17 cellular contexts compared by ENCODE assay signal in genomic region chr12:69027411-69027811, GRCh38.
DNase-seq lines count a peak whose midpoint lies in the region; ATAC-seq and TF ChIP-seq lines count a peak whose summit lies in the region.
"Had no signal": no experiment of that assay in that cellular context is flagged by ENCODE, and none has a peak within 500 bp of the region (broad histone marks: within the 10 kb centered on the region; RNA-seq: fewer than 3 reads in every experiment).

No MANE protein-coding gene starts in this region.

- no peak overlapping the region for H3K4me3 ChIP-seq in GM23248
- no peak overlapping the region for H3K4me3 ChIP-seq in SK-N-SH (ENCODE audit: low read depth in 2 of 2, low read length in 1 of 2)
- H3K4me3 ChIP-seq: heart left ventricle, psoas muscle, spleen, thoracic aorta had no signal

- H4K20me1 ChIP-seq in GM23248 (ENCODE audit: insufficient read depth) (no peaks in the 10 kb centered on the region), SK-N-SH (ENCODE audit: insufficient read depth) (no peaks in the 10 kb centered on the region)

- POLR2A ChIA-PET in SK-N-SH (lab: Yijun Ruan, JAX): no interaction called here

- WGBS in GM23248 (ENCODE audit: low coverage in 1 of 2, low lambda C conversion rate in 2 of 2, missing lambda C conversion rate in 2 of 2), 2 experiments: 82 to 87% methylated on average over 4 of the region's 4 CpGs
- 26% methylated on average over 4 of the region's 4 CpGs for WGBS in SK-N-SH (ENCODE audit: low lambda C conversion rate)

- H3K4me2 ChIP-seq in GM23248 (ENCODE audit: unreplicated experiment) (no peak overlapping the region), SK-N-SH (no peak overlapping the region)

- H3F3A ChIP-seq in GM23248 (ENCODE audit: insufficient read depth) (peaks cover 27% of the 10 kb centered on the region; the same call in 1 of the 2 replicates), SK-N-SH (replicated peaks; ENCODE audit: insufficient read depth) (no peaks in the 10 kb centered on the region)

- CTCF ChIA-PET in SK-N-SH (lab: Yijun Ruan, JAX): no interaction called here

- no peak for TF ChIP-seq CTCF in SK-N-SH (IDR thresholded peaks at IDR 0.05)

- H2AFZ ChIP-seq in GM23248: no peak overlapping the region
- H2AFZ ChIP-seq in SK-N-SH (ENCODE audit: low read depth): peak overlapping the region; percentile 19; the same call in 1 of the 2 replicates

- H3K9me3 ChIP-seq in GM23248 (ENCODE audit: low read depth) (no peaks in the 10 kb centered on the region), SK-N-SH (no peaks in the 10 kb centered on the region)
- H3K9me3 ChIP-seq: heart left ventricle, psoas muscle, spleen, thoracic aorta had no signal

- in situ Hi-C loops in GM23248 (cut with MboI): no loop called here

- H3K9me2 ChIP-seq in GM23248 (ENCODE audit: insufficient read depth) (no peaks in the 10 kb centered on the region; the same call in 1 of the 2 replicates), SK-N-SH (no peaks in the 10 kb centered on the region)

- DNase-seq in GM23248 (peak; percentile 27), SK-N-SH (no peak), pulmonary artery endothelial cell (ENCODE audit: low read depth, low spot score) (peak; percentile 2), midbrain (lab: John Stamatoyannopoulos, UW) (no peak), GM19240 (ENCODE audit: insufficient read length, low spot score) (no peak), globus pallidus (ENCODE audit: low spot score) (no peak)
- DNase-seq: activated CD8-positive, alpha-beta memory T cell treated with anti-CD3 and anti-CD28 coated beads, Interleukin-2, amount 10 ng/mL, durations not matched to agents 7 days and 5 days; H7; heart left ventricle; NCI-H1436 treated with DMSO at 0.1 percent for 48 hours; psoas muscle; SHP77 treated with DMSO at 0.1 percent for 48 hours; spleen had no signal

- H3K79me2 ChIP-seq in GM23248 (ENCODE audit: insufficient read depth) (no peaks in the 10 kb centered on the region), SK-N-SH (ENCODE audit: insufficient read depth) (no peaks in the 10 kb centered on the region)

- H3K36me3 ChIP-seq in GM23248 (ENCODE audit: low read depth) (no peaks in the 10 kb centered on the region), SK-N-SH (replicated peaks in 1 of 2; ENCODE audit: control insufficient read depth in 1 of 2, insufficient read depth in 2 of 2, low read length in 1 of 2) (no peaks in the 10 kb centered on the region)
- H3K36me3 ChIP-seq: heart left ventricle, spleen, thoracic aorta had no signal

- peaks cover 43% of the 10 kb centered on the region for H3K4me1 ChIP-seq in GM23248 (ENCODE audit: insufficient read depth)
- 0 out of 4 replicates have a peak, but pooled peaks cover 0 to 11% of the 10 kb centered on the region in 2 experiments for H3K4me1 ChIP-seq in SK-N-SH (ENCODE audit: control insufficient read depth in 1 of 2, insufficient read depth in 2 of 2, low read depth in 1 of 2, low read length in 1 of 2)
- H3K4me1 ChIP-seq: psoas muscle, spleen had no signal

- H3K27me3 ChIP-seq in GM23248 (replicated peaks; ENCODE audit: insufficient read depth) (no peaks in the 10 kb centered on the region), SK-N-SH (ENCODE audit: insufficient read depth) (no peaks in the 10 kb centered on the region)
- H3K27me3 ChIP-seq: spleen had no signal

- H3K27ac ChIP-seq in GM23248 (no peak overlapping the region), SK-N-SH (ENCODE audit: low read depth in 2 of 2, low read length in 1 of 2) (peak overlapping the region in 1 of 2 experiments; percentile 49; a peak in 2 of 4 replicates)
- H3K27ac ChIP-seq: heart left ventricle, psoas muscle, spleen, thoracic aorta had no signal

- ATAC-seq in esophagus mucosa (peak; percentile 63), GM19328 (IDR thresholded peaks at IDR 0.05; ENCODE audit: unreplicated experiment) (no peak)
- ATAC-seq: activated CD4-positive, CD25-positive, alpha-beta regulatory T cell treated with anti-CD3 and anti-CD28 coated beads, Interleukin-2, amount 50 U/mL, for 24 hours; activated CD8-positive, alpha-beta memory T cell treated with anti-CD3 and anti-CD28 coated beads, Interleukin-2, amount 10 ng/mL, durations not matched to agents 7 days and 5 days; heart left ventricle; psoas muscle had no signal

- no peak for TF ChIP-seq RAD21 in SK-N-SH (IDR thresholded peaks at IDR 0.05; ENCODE audit: low read length)

- H3K9ac ChIP-seq in GM23248 (no peak overlapping the region), SK-N-SH (no peak overlapping the region)

- TF ChIP-seq EP300 in SK-N-SH (IDR thresholded peaks at IDR 0.05; ENCODE audit: borderline replicate concordance in 1 of 2, low read depth in 1 of 2, low read length in 1 of 2): no peak

TF ChIP-seq in SK-N-SH, 30 proteins besides CTCF, POLR2A, EP300 and RAD21:
- TF ChIP-seq, protein P1, sequence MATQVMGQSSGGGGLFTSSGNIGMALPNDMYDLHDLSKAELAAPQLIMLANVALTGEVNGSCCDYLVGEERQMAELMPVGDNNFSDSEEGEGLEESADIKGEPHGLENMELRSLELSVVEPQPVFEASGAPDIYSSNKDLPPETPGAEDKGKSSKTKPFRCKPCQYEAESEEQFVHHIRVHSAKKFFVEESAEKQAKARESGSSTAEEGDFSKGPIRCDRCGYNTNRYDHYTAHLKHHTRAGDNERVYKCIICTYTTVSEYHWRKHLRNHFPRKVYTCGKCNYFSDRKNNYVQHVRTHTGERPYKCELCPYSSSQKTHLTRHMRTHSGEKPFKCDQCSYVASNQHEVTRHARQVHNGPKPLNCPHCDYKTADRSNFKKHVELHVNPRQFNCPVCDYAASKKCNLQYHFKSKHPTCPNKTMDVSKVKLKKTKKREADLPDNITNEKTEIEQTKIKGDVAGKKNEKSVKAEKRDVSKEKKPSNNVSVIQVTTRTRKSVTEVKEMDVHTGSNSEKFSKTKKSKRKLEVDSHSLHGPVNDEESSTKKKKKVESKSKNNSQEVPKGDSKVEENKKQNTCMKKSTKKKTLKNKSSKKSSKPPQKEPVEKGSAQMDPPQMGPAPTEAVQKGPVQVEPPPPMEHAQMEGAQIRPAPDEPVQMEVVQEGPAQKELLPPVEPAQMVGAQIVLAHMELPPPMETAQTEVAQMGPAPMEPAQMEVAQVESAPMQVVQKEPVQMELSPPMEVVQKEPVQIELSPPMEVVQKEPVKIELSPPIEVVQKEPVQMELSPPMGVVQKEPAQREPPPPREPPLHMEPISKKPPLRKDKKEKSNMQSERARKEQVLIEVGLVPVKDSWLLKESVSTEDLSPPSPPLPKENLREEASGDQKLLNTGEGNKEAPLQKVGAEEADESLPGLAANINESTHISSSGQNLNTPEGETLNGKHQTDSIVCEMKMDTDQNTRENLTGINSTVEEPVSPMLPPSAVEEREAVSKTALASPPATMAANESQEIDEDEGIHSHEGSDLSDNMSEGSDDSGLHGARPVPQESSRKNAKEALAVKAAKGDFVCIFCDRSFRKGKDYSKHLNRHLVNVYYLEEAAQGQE (IDR thresholded peaks at IDR 0.05; ENCODE audit: low read depth, low read length): no peak
- TF ChIP-seq USF2 (IDR thresholded peaks at IDR 0.05; ENCODE audit: borderline replicate concordance, low read depth, low read length) (no peak), FOXJ3 (CRISPR knock-in tag; IDR thresholded peaks at IDR 0.05) (no peak), FOSL2 (IDR thresholded peaks at IDR 0.05; ENCODE audit: borderline replicate concordance, low read depth) (peak; percentile 43; the same call in 1 of the 2 replicates), RCOR1 (IDR thresholded peaks at IDR 0.05; ENCODE audit: low read length) (no peak), MAX (IDR thresholded peaks at IDR 0.05; ENCODE audit: low read depth) (0 out of 2 replicates have a peak, but pooled peaks have one; percentile 19)

Comparison
In these comparisons a context has a peak if more than half of its experiments do, and no peak if none do; other contexts are left out.
1. DNase-seq: peak in GM23248 (single experiment) and pulmonary artery endothelial cell (single experiment); none in SK-N-SH (single experiment), midbrain (single experiment), GM19240 (single experiment) and globus pallidus (single experiment).